In the genomic region with DNA sequence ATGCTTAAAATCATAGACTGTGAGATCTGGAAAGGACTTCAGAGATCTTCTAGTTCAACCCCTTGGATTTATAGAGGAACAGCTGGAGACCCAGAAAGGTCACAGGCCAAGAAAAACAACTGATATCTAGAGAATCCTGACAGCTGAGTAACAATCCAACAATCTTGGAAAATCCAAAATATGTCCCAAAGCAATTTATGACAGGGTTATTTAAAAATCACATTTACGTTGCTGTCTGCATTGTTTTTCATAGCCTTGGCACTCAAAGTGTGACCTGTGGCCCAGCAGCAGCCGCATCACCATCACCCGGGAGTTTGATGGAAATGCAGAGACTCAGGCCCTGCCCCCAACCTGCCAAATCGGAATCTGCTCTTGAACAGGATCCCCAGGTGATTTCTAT, we compare ENCODE assay signal across 1 cellular context.
TF ChIP-seq lines count a peak whose summit lies in the region.

No MANE protein-coding gene starts in this region.

TF ChIP-seq in K562, 482 proteins besides CTCF, POLR2A, EP300 and RAD21 (continued from another document):
- TF ChIP-seq, protein P1, sequence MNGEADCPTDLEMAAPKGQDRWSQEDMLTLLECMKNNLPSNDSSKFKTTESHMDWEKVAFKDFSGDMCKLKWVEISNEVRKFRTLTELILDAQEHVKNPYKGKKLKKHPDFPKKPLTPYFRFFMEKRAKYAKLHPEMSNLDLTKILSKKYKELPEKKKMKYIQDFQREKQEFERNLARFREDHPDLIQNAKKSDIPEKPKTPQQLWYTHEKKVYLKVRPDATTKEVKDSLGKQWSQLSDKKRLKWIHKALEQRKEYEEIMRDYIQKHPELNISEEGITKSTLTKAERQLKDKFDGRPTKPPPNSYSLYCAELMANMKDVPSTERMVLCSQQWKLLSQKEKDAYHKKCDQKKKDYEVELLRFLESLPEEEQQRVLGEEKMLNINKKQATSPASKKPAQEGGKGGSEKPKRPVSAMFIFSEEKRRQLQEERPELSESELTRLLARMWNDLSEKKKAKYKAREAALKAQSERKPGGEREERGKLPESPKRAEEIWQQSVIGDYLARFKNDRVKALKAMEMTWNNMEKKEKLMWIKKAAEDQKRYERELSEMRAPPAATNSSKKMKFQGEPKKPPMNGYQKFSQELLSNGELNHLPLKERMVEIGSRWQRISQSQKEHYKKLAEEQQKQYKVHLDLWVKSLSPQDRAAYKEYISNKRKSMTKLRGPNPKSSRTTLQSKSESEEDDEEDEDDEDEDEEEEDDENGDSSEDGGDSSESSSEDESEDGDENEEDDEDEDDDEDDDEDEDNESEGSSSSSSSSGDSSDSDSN (IDR thresholded peaks at IDR 0.05; ENCODE audit: borderline replicate concordance in 1 of 2, low read depth in 2 of 2, low read length in 2 of 2), result no peak
